In the genomic region with DNA sequence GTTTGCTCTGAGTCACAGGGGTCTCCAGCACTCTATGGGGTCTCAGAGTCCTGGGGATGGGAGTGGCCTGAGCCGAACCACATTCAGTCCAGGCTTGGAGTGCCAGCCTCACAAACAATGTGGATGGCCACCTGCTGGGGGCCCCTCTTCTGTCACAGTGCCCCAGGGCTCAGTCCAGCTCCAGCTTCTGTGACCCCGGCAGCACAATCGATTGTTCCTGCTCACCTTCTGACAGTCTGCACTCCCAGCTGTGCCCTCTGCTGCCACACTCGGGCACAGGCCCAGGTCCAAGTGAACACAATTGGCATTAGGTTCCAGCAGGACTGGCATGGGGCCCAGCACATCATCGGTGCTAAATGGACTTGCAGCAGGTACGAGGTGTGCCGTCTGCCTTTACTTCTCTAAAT, we compare ENCODE assay signal across 13 cellular contexts.
DNase-seq lines count a peak whose midpoint lies in the region; ATAC-seq and TF ChIP-seq lines count a peak whose summit lies in the region.
"Had no signal": no experiment of that assay in that cellular context is flagged by ENCODE, and none has a peak within 500 bp of the region (broad histone marks: within the 10 kb centered on the region; RNA-seq: fewer than 3 reads in every experiment).

No MANE protein-coding gene starts in this region.

- POLR2A ChIA-PET in SK-N-SH (lab: Yijun Ruan, JAX): no interaction called here

- H3K4me2 ChIP-seq in SK-N-SH: no peak overlapping the region
- H3K4me2 ChIP-seq: KMS-11, smooth muscle cell had no signal

- TF ChIP-seq RAD21 in SK-N-SH (IDR thresholded peaks at IDR 0.05; ENCODE audit: low read length): peak; percentile 30

- no peak for ATAC-seq in SK-N-SH treated with all-trans-retinoic acid at 6 μM for 48 hours
- peak; percentile 55 for ATAC-seq in body of pancreas
- no peak for ATAC-seq in GM18867 (IDR thresholded peaks at IDR 0.05; ENCODE audit: unreplicated experiment)
- ATAC-seq in HG02571 (IDR thresholded peaks at IDR 0.05; ENCODE audit: unreplicated experiment): no peak
- ATAC-seq: left lung had no signal

- H3K9ac ChIP-seq in SK-N-SH (no peak overlapping the region), iPS-15b (ENCODE audit: low read depth, low read length) (peak overlapping the region; percentile 12)
- H3K9ac ChIP-seq: KMS-11 had no signal

- no peak overlapping the region for H2AFZ ChIP-seq in SK-N-SH (ENCODE audit: low read depth)

- H3K27ac ChIP-seq in SK-N-SH (ENCODE audit: low read depth in 2 of 2, low read length in 1 of 2): peak overlapping the region in 1 of 2 experiments; percentile 64; a peak in 2 of 4 replicates
- H3K27ac ChIP-seq in body of pancreas: no peak overlapping the region
- H3K27ac ChIP-seq in stomach: peak overlapping the region in 2 of 5 donors; percentile 27 to 90
- H3K27ac ChIP-seq: KMS-11, left lung had no signal

- peak; percentile 57 for DNase-seq in SK-N-SH
- DNase-seq in body of pancreas: peak; percentile 44 to 78 (median 66)
- DNase-seq in stomach: peak; percentile 59
- no peak for DNase-seq in pons (ENCODE audit: low spot score)
- DNase-seq: cortex of kidney, left lung, NCI-H2107 had no signal

- H3K36me3 ChIP-seq in SK-N-SH (replicated peaks in 1 of 2; ENCODE audit: control insufficient read depth in 1 of 2, insufficient read depth in 2 of 2, low read length in 1 of 2): no peaks in the 10 kb centered on the region
- H3K36me3 ChIP-seq in body of pancreas (replicated peaks in 1 of 2; ENCODE audit: insufficient read depth in 1 of 2, low read depth in 2 of 2): no peaks in the 10 kb centered on the region
- peaks cover 3% of the 10 kb centered on the region for H3K36me3 ChIP-seq in iPS-15b (ENCODE audit: control insufficient read depth, insufficient read depth, low read length)
- no peaks in the 10 kb centered on the region for H3K36me3 ChIP-seq in stomach
- H3K36me3 ChIP-seq: left lung had no signal

- TF ChIP-seq EP300 in SK-N-SH (IDR thresholded peaks at IDR 0.05; ENCODE audit: borderline replicate concordance in 1 of 2, low read depth in 1 of 2, low read length in 1 of 2): no peak
- TF ChIP-seq EP300 in stomach (IDR thresholded peaks at IDR 0.05): no peak

- 65% methylated on average over 5 of the region's 7 CpGs for WGBS in SK-N-SH (ENCODE audit: low lambda C conversion rate)
- WGBS in body of pancreas, 2 donors: 11 to 44% methylated on average over 6 to 7 of the region's 7 CpGs
- WGBS in stomach, 5 donors: 29 to 43% (median 35%) methylated on average over 7 of the region's 7 CpGs

- TF ChIP-seq CTCF in SK-N-SH (IDR thresholded peaks at IDR 0.05): no peak
- peak in 4 of 7 experiments; percentile 23 to 32 (median 26) for TF ChIP-seq CTCF in body of pancreas (IDR thresholded peaks at IDR 0.05)
- no peak for TF ChIP-seq CTCF in stomach (IDR thresholded peaks at IDR 0.05)

- H3K9me3 ChIP-seq in SK-N-SH (no peaks in the 10 kb centered on the region), body of pancreas (no peaks in the 10 kb centered on the region), iPS-15b (ENCODE audit: control insufficient read depth, insufficient read depth, low read length) (no peaks in the 10 kb centered on the region), stomach (no peaks in the 10 kb centered on the region)

- no peaks in the 10 kb centered on the region for H3K9me2 ChIP-seq in SK-N-SH

- CTCF ChIA-PET in SK-N-SH (lab: Yijun Ruan, JAX): interaction anchor here (1.2 to 1.9 kb wide), 3 partner anchors 17 to 90 kb away, joined by 3 to 7 read pairs (median 5); no protein-coding TSS in a partner anchor

- H3K4me1 ChIP-seq in SK-N-SH (ENCODE audit: control insufficient read depth in 1 of 2, insufficient read depth in 2 of 2, low read depth in 1 of 2, low read length in 1 of 2) (peaks cover 17 to 72% of the 10 kb centered on the region in 2 experiments), body of pancreas (peaks cover 9% of the 10 kb centered on the region), iPS-15b (ENCODE audit: control insufficient read depth, insufficient read depth, low read length) (peaks cover 11% of the 10 kb centered on the region), stomach (peaks cover 8 to 49% (median 25%) of the 10 kb centered on the region in 4 donors)

- no peak overlapping the region for H3K4me3 ChIP-seq in SK-N-SH (ENCODE audit: low read depth in 2 of 2, low read length in 1 of 2)
- no peak overlapping the region for H3K4me3 ChIP-seq in body of pancreas
- no peak overlapping the region for H3K4me3 ChIP-seq in iPS-15b (ENCODE audit: low read depth, low read length)
- H3K4me3 ChIP-seq in stomach: no peak overlapping the region
- H3K4me3 ChIP-seq: left lung, smooth muscle cell had no signal

- no peak for TF ChIP-seq POLR2A in body of pancreas (IDR thresholded peaks at IDR 0.05)
- TF ChIP-seq POLR2A in stomach (IDR thresholded peaks at IDR 0.05): no peak

- peaks cover 4% of the 10 kb centered on the region for H3F3A ChIP-seq in SK-N-SH (replicated peaks; ENCODE audit: insufficient read depth)

- no peaks in the 10 kb centered on the region for H3K79me2 ChIP-seq in SK-N-SH (ENCODE audit: insufficient read depth)

- H4K20me1 ChIP-seq in SK-N-SH (ENCODE audit: insufficient read depth): no peaks in the 10 kb centered on the region

- intact Hi-C loops in body of pancreas (cut with DNase I): no loop called here
- intact Hi-C loops in stomach (cut with DNase I; ENCODE audit: low total_unique reads): no loop called here

- no peaks in the 10 kb centered on the region for H3K27me3 ChIP-seq in SK-N-SH (ENCODE audit: insufficient read depth)
- H3K27me3 ChIP-seq in body of pancreas: no peaks in the 10 kb centered on the region
- H3K27me3 ChIP-seq in iPS-15b (ENCODE audit: control insufficient read depth, insufficient read depth, low read length): no peaks in the 10 kb centered on the region
- H3K27me3 ChIP-seq in stomach: peaks cover 0 to 6% (median 0%) of the 10 kb centered on the region in 3 donors

TF ChIP-seq in SK-N-SH, 30 proteins besides CTCF, POLR2A, EP300 and RAD21:
- TF ChIP-seq TEAD4 (IDR thresholded peaks at IDR 0.05; ENCODE audit: borderline replicate concordance, insufficient read depth): no peak
- TF ChIP-seq YY1 (IDR thresholded peaks at IDR 0.05; ENCODE audit: low read depth): no peak
- no peak for TF ChIP-seq CHD2 (IDR thresholded peaks at IDR 0.05; ENCODE audit: low read length, partially characterized antibody)
- TF ChIP-seq SMC3 (IDR thresholded peaks at IDR 0.05; ENCODE audit: low read depth, low read length): peak; percentile 14; the same call in 1 of the 2 replicates

TF ChIP-seq in SK-N-SH treated with all-trans-retinoic acid at 6 μM for 48 hours, 23 proteins besides CTCF, POLR2A, EP300 and RAD21 (continues in another document):
- TF ChIP-seq, protein P1, sequence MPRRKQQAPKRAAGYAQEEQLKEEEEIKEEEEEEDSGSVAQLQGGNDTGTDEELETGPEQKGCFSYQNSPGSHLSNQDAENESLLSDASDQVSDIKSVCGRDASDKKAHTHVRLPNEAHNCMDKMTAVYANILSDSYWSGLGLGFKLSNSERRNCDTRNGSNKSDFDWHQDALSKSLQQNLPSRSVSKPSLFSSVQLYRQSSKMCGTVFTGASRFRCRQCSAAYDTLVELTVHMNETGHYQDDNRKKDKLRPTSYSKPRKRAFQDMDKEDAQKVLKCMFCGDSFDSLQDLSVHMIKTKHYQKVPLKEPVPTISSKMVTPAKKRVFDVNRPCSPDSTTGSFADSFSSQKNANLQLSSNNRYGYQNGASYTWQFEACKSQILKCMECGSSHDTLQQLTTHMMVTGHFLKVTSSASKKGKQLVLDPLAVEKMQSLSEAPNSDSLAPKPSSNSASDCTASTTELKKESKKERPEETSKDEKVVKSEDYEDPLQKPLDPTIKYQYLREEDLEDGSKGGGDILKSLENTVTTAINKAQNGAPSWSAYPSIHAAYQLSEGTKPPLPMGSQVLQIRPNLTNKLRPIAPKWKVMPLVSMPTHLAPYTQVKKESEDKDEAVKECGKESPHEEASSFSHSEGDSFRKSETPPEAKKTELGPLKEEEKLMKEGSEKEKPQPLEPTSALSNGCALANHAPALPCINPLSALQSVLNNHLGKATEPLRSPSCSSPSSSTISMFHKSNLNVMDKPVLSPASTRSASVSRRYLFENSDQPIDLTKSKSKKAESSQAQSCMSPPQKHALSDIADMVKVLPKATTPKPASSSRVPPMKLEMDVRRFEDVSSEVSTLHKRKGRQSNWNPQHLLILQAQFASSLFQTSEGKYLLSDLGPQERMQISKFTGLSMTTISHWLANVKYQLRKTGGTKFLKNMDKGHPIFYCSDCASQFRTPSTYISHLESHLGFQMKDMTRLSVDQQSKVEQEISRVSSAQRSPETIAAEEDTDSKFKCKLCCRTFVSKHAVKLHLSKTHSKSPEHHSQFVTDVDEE (CRISPR knock-in tag; IDR thresholded peaks at IDR 0.05): no peak
- TF ChIP-seq CREB5 (CRISPR knock-in tag; IDR thresholded peaks at IDR 0.05; ENCODE audit: low read depth) (no peak), RARB (CRISPR knock-in tag; IDR thresholded peaks at IDR 0.05) (no peak), GLIS3 (CRISPR knock-in tag; IDR thresholded peaks at IDR 0.05) (no peak), POU6F1 (CRISPR knock-in tag; IDR thresholded peaks at IDR 0.05; ENCODE audit: borderline replicate concordance, low read depth) (no peak), BACH2 (CRISPR knock-in tag; IDR thresholded peaks at IDR 0.05; ENCODE audit: borderline replicate concordance) (no peak), TOX (CRISPR knock-in tag; IDR thresholded peaks at IDR 0.05; ENCODE audit: borderline replicate concordance) (no peak), OSR1 (CRISPR knock-in tag; IDR thresholded peaks at IDR 0.05) (no peak)

Comparison
In these comparisons a context has a peak if more than half of its experiments do, and no peak if none do; other contexts are left out.
1. CTCF ChIP-seq: peak in body of pancreas (4 of 7); none in SK-N-SH (single experiment) and stomach (0 of 7).